ENCODE assay signal across 1 cellular context in genomic region chr5:72107874-72108199, GRCh38.
TF ChIP-seq lines count a peak whose summit lies in the region.

No MANE protein-coding gene starts in this region.

TF ChIP-seq in GM12878, 131 proteins besides CTCF, POLR2A, EP300 and RAD21 (continued from another document):
- TF ChIP-seq MTA2 (IDR thresholded peaks at IDR 0.05; ENCODE audit: low read depth): no peak
- TF ChIP-seq CREB1 (IDR thresholded peaks at IDR 0.05; ENCODE audit: low read depth): no peak
- no peak for TF ChIP-seq SMAD1 (IDR thresholded peaks at IDR 0.05; ENCODE audit: low read depth, partially characterized antibody)
